ENCODE assay signal across 10 cellular contexts in the genomic region with DNA sequence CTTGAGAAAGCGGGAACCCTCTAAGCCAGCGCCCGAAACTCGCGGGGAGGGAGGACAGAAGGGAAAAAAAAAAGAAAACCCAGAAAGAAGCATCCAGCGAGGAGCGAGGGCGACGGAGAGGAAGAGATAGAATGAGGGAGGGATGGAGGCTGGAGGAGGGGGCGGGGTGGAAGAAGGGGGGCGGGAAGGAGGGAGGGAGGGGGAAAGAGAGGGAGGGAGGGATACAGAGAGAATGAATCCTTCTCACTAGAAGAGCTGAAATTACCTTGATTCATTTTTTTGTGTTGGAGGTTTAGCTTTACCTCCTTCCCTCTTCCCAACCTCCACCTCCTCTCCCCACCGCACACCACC. TPM values are rescaled to one million over a fixed set of nuclear protein-coding genes. Genes with fewer than 3 reads are reported as not detected.
DNase-seq lines count a peak whose midpoint lies in the region; ATAC-seq, FAIRE-seq and TF ChIP-seq lines count a peak whose summit lies in the region.
"Had no signal": no experiment of that assay in that cellular context is flagged by ENCODE, and none has a peak within 500 bp of the region (broad histone marks: within the 10 kb centered on the region; RNA-seq: fewer than 3 reads in every experiment).

No MANE protein-coding gene starts in this region.

- H3K27me3 Mint-ChIP-seq in astrocyte (ENCODE audit: low read depth, unreplicated experiment) (peaks cover 30% of the 10 kb centered on the region), immature natural killer cell (ENCODE audit: low read depth in 3 of 3) (peaks cover 19 to 23% (median 20%) of the 10 kb centered on the region in 3 donors)

- H3K27ac Mint-ChIP-seq in astrocyte (ENCODE audit: unreplicated experiment) (peak overlapping the region; percentile 80), immature natural killer cell (no peak overlapping the region)
- H3K27ac Mint-ChIP-seq: activated CD4-positive, alpha-beta memory T cell treated with anti-CD3 and anti-CD28 coated beads for 36 hours had no signal

- H2AFZ ChIP-seq in HCT116 (ENCODE audit: low read depth, low read length, poor library complexity, severe bottlenecking): no peak overlapping the region
- peak overlapping the region; percentile 87 for H2AFZ ChIP-seq in astrocyte (ENCODE audit: low read depth, low read length)

- H4K20me1 ChIP-seq in HCT116 (ENCODE audit: insufficient read depth) (no peaks in the 10 kb centered on the region), astrocyte (ENCODE audit: insufficient read depth, low read length) (no peaks in the 10 kb centered on the region)

- H3K4me3 ChIP-seq in HCT116 (replicated peaks in 1 of 2; ENCODE audit: low read depth in 1 of 2, low read length in 2 of 2) (peak overlapping the region; percentile 57 to 62), astrocyte (ENCODE audit: insufficient read depth, low read depth, low read length) (peak overlapping the region; percentile 82), iPS-18c (ENCODE audit: insufficient read depth, low read depth, low read length) (peak overlapping the region; percentile 86), subcutaneous abdominal adipose tissue (ENCODE audit: low read depth in 1 of 5, low read length in 5 of 5) (peak overlapping the region in 4 of 5 donors; percentile 41 to 65 (median 54))

- H3K9me3 Mint-ChIP-seq in astrocyte (ENCODE audit: unreplicated experiment): no peaks in the 10 kb centered on the region
- peaks cover 20 to 48% (median 33%) of the 10 kb centered on the region in 6 donors for H3K9me3 Mint-ChIP-seq in immature natural killer cell
- H3K9me3 Mint-ChIP-seq: activated CD4-positive, alpha-beta memory T cell treated with anti-CD3 and anti-CD28 coated beads for 36 hours had no signal

- H3K4me3 Mint-ChIP-seq in astrocyte (ENCODE audit: unreplicated experiment): peak overlapping the region; percentile 91
- H3K4me3 Mint-ChIP-seq in immature natural killer cell: no peak overlapping the region
- H3K4me3 Mint-ChIP-seq: activated CD4-positive, alpha-beta memory T cell treated with anti-CD3 and anti-CD28 coated beads for 36 hours had no signal

- peak overlapping the region; percentile 58 for H3K9ac ChIP-seq in HCT116 (ENCODE audit: low read length)
- peak overlapping the region; percentile 91 for H3K9ac ChIP-seq in astrocyte (ENCODE audit: low read length)
- no peak overlapping the region for H3K9ac ChIP-seq in subcutaneous abdominal adipose tissue (ENCODE audit: low read length in 5 of 5)

- no peaks in the 10 kb centered on the region for H3K79me2 ChIP-seq in HCT116 (ENCODE audit: insufficient read depth, low read length)
- H3K79me2 ChIP-seq in astrocyte (ENCODE audit: insufficient read depth, low read length): no peaks in the 10 kb centered on the region

- H3K4me1 Mint-ChIP-seq in astrocyte (ENCODE audit: low read depth, unreplicated experiment) (peaks cover 19% of the 10 kb centered on the region), immature natural killer cell (peaks cover 0 to 1% of the 10 kb centered on the region in 2 donors)

- no peaks in the 10 kb centered on the region for H3K9me2 ChIP-seq in HCT116 (ENCODE audit: insufficient read depth)

- CTCF ChIA-PET in HCT116 (lab: Charles Lee): interaction anchor here (3.6 kb wide), 1 partner anchor 810 kb away, joined by 30 read pairs; no protein-coding TSS in a partner anchor

- POLR2A ChIA-PET in HCT116 (lab: Charles Lee): interaction anchor here (1.5 to 2.9 kb wide), 2 partner anchors 215 to 810 kb away, joined by 3 to 13 read pairs; no protein-coding TSS in a partner anchor

- intact Hi-C loops in HCT116 (cut with micrococcal nuclease): loop anchor here (5.0 kb wide), 1 partner anchor 388 kb away; a partner anchor contains a TSS

- TF ChIP-seq RAD21 in HCT116 (IDR thresholded peaks at IDR 0.05; ENCODE audit: low read depth): no peak

- H3K36me3 ChIP-seq in HCT116 (ENCODE audit: control insufficient read depth in 1 of 2, insufficient read depth in 2 of 2, low read length in 2 of 2) (no peaks in the 10 kb centered on the region), astrocyte (ENCODE audit: insufficient read depth, low read length) (no peaks in the 10 kb centered on the region), subcutaneous abdominal adipose tissue (ENCODE audit: control insufficient read depth in 5 of 5, insufficient read depth in 5 of 5, low read length in 5 of 5) (no peaks in the 10 kb centered on the region)

- FAIRE-seq in astrocyte (lab: Jason Lieb, UNC): no peak
- FAIRE-seq: RCC 7860 had no signal

- no TSS peak for BruUV-seq in HCT116 (replicated peaks; lab: Mats Ljungman, UMichigan)

- TF ChIP-seq POLR2A in HCT116 (IDR thresholded peaks at IDR 0.05; ENCODE audit: borderline replicate concordance, extremely low read depth, insufficient read depth, insufficient read length): no peak

- no peak for ATAC-seq in HCT116
- ATAC-seq in HG02884 (IDR thresholded peaks at IDR 0.05; ENCODE audit: unreplicated experiment): no peak

- peak overlapping the region; percentile 96 for H3K4me2 ChIP-seq in HCT116 (ENCODE audit: low read length)
- peak overlapping the region; percentile 99 for H3K4me2 ChIP-seq in astrocyte (ENCODE audit: low read length)

- H3K9me3 ChIP-seq in HCT116 (ENCODE audit: control insufficient read depth in 1 of 2, insufficient read depth in 1 of 2, low read depth in 1 of 2, low read length in 2 of 2) (no peaks in the 10 kb centered on the region), astrocyte (ENCODE audit: insufficient read depth, low read depth, low read length) (no peaks in the 10 kb centered on the region), iPS-18c (ENCODE audit: control insufficient read depth, insufficient read depth, low read length) (no peaks in the 10 kb centered on the region), subcutaneous abdominal adipose tissue (ENCODE audit: control insufficient read depth in 5 of 5, low read length in 5 of 5) (peaks cover 0 to 6% (median 0%) of the 10 kb centered on the region in 5 donors)

- peak overlapping the region; percentile 85 for H3K27ac ChIP-seq in HCT116 (ENCODE audit: low read depth, low read length)
- peak overlapping the region; percentile 84 for H3K27ac ChIP-seq in astrocyte (ENCODE audit: low read depth, low read length)
- no peak overlapping the region for H3K27ac ChIP-seq in subcutaneous abdominal adipose tissue (ENCODE audit: low read depth, low read length)

- DNase-seq in HCT116 (ENCODE audit: low read depth, low spot score) (no peak), astrocyte (ENCODE audit: low read depth) (no peak), A172 (ENCODE audit: low spot score) (no peak), immature natural killer cell (no peak)
- DNase-seq: activated CD4-positive, alpha-beta memory T cell treated with anti-CD3 and anti-CD28 coated beads for 36 hours; NCI-H1048 had no signal

- TF ChIP-seq CTCF in HCT116 (IDR thresholded peaks at IDR 0.05 in 2 of 3, conservative IDR thresholded peaks at IDR 0.05 in 1 of 3; ENCODE audit: borderline replicate concordance in 1 of 3, insufficient read depth in 1 of 3, low read depth in 2 of 3, low read length in 2 of 3) (no peak), astrocyte (IDR thresholded peaks at IDR 0.05; ENCODE audit: insufficient read depth, low read depth, low read length) (no peak)

- H3K4me1 ChIP-seq in HCT116 (ENCODE audit: control insufficient read depth in 1 of 2, insufficient read depth in 2 of 2, low read length in 2 of 2) (peaks cover 18 to 28% of the 10 kb centered on the region in 2 experiments; a peak in 3 of 4 replicates), astrocyte (ENCODE audit: insufficient read depth, low read length) (peaks cover 24% of the 10 kb centered on the region), subcutaneous abdominal adipose tissue (ENCODE audit: control insufficient read depth in 5 of 5, insufficient read depth in 5 of 5, low read length in 5 of 5) (peaks cover 0 to 26% (median 25%) of the 10 kb centered on the region in 5 donors)

- RAD21 ChIA-PET in HCT116 (lab: Charles Lee; ENCODE audit: low non-redundant PET in 1 of 2, low total read pairs in 2 of 2, uncharacterized antibody in 2 of 2, unreplicated experiment in 2 of 2): no interaction called here

- H3K36me3 Mint-ChIP-seq in astrocyte (ENCODE audit: low read depth, unreplicated experiment) (no peaks in the 10 kb centered on the region), immature natural killer cell (peaks cover 4 to 9% (median 7%) of the 10 kb centered on the region in 3 donors)

- H3K27me3 ChIP-seq in HCT116 (ENCODE audit: insufficient read depth, low read length) (no peaks in the 10 kb centered on the region), astrocyte (ENCODE audit: insufficient read depth, low read length) (peaks cover 18% of the 10 kb centered on the region), subcutaneous abdominal adipose tissue (ENCODE audit: control insufficient read depth in 5 of 5, insufficient read depth in 4 of 5, low read length in 5 of 5) (peaks cover 31 to 57% (median 40%) of the 10 kb centered on the region in 5 donors)

TF ChIP-seq in HCT116, 20 proteins besides CTCF, POLR2A, EP300 and RAD21 (continues in another document):
- TF ChIP-seq SIN3A (IDR thresholded peaks at IDR 0.05; ENCODE audit: low read depth) (no peak), SRF (IDR thresholded peaks at IDR 0.05; ENCODE audit: low read depth) (no peak), CBX3 (IDR thresholded peaks at IDR 0.05; ENCODE audit: low read depth) (no peak)

RNA-seq across cellular contexts. Expression of a gene that starts 19.3 kb away (rescaled TPM):
- total RNA-seq in HCT116 (2021; ENCODE audit: unreplicated experiment) (22.0 TPM), astrocyte (24.4 and 27.2 TPM in 2 replicates)
- 3.9 and 5.0 TPM in 2 replicates for polyA plus RNA-seq in HCT116 (2012)
- 12.7 and 17.5 TPM in 2 replicates for total RNA-seq in A172 (2014; rRNA removed; shearing (Covaris generic))
- not detected for polyA plus RNA-seq in immature natural killer cell
- total RNA-seq: activated CD4-positive, alpha-beta memory T cell treated with anti-CD3 and anti-CD28 coated beads for 36 hours had no signal

Comparison
In these comparisons a context has a peak if more than half of its experiments do, and no peak if none do; other contexts are left out.
1. H3K9ac ChIP-seq: peak in HCT116 (single experiment) and astrocyte (single experiment); none in subcutaneous abdominal adipose tissue (0 of 5).
2. Peak in every context shown above with its lines, with median percentiles within 50 percentile points of each other: H3K4me3 ChIP-seq.